In the genomic region with DNA sequence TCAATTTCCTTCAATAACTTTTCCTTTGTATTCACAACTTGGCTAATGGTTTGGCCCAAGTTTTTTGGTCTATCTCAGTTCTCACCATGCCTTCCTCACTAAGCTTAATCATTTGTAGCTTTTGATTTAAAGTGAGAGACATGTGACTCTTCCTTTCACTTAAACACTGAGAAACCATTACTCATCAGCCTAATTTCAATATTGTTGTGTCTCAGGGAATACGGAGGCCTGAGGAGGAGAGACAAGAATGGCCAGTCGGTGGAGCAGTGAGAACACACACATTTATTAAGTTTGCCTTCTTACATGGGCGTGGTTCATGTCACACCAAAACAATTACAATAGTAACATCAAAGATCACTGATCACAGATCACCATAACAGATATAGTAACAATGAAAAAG, we compare ENCODE assay signal across 12 cellular contexts. TPM values are rescaled to one million over a fixed set of nuclear protein-coding genes. Genes with fewer than 3 reads are reported as not detected.
A peak's percentile ranks its signal among the peaks of the same experiment; 100 is the strongest.
DNase-seq lines count a peak whose midpoint lies in the region; ATAC-seq and TF ChIP-seq lines count a peak whose summit lies in the region.
"Had no signal": no experiment of that assay in that cellular context is flagged by ENCODE, and none has a peak within 500 bp of the region (broad histone marks: within the 10 kb centered on the region; RNA-seq: fewer than 3 reads in every experiment).

No MANE protein-coding gene starts in this region.

- no peaks in the 10 kb centered on the region; the same call in 1 of the 2 replicates for H3K79me2 ChIP-seq in Loucy (ENCODE audit: insufficient read depth, low read length)

- H3K27ac ChIP-seq in CD4-positive, CD25-positive, alpha-beta regulatory T cell (ENCODE audit: insufficient read depth, low read length, poor library complexity, severe bottlenecking) = no peak overlapping the region
- H3K27ac ChIP-seq: BLaER1, colonic mucosa had no signal

- H3K9ac ChIP-seq in Loucy (ENCODE audit: low read depth, low read length, poor library complexity, severe bottlenecking) = no peak overlapping the region
- H3K9ac ChIP-seq: BLaER1 had no signal

- no peaks in the 10 kb centered on the region for H3K36me3 ChIP-seq in CD4-positive, CD25-positive, alpha-beta regulatory T cell (ENCODE audit: control insufficient read depth, insufficient read depth, low read length)
- no peaks in the 10 kb centered on the region for H3K36me3 ChIP-seq in Loucy (ENCODE audit: insufficient read depth, low read length)
- H3K36me3 ChIP-seq: BLaER1, colonic mucosa had no signal

- H3K4me2 ChIP-seq in Loucy (ENCODE audit: low read depth, low read length, poor library complexity, severe bottlenecking) = no peak overlapping the region
- H3K4me2 ChIP-seq: BLaER1, GM23338 had no signal

- no peak overlapping the region for H2AFZ ChIP-seq in Loucy (ENCODE audit: low read length)
- H2AFZ ChIP-seq: GM23338 had no signal

- no peaks in the 10 kb centered on the region for H3F3A ChIP-seq in Loucy (ENCODE audit: low read depth)

- H3K27me3 Mint-ChIP-seq in CD4-positive, CD25-positive, alpha-beta regulatory T cell = no peaks in the 10 kb centered on the region

- no peaks in the 10 kb centered on the region for H3K27me3 ChIP-seq in CD4-positive, CD25-positive, alpha-beta regulatory T cell (ENCODE audit: control insufficient read depth, insufficient read depth, low read length)
- no peaks in the 10 kb centered on the region for H3K27me3 ChIP-seq in Loucy (ENCODE audit: insufficient read depth, low read length, poor library complexity, severe bottlenecking)
- H3K27me3 ChIP-seq: BLaER1, colonic mucosa had no signal

- no peaks in the 10 kb centered on the region for H4K20me1 ChIP-seq in Loucy (ENCODE audit: insufficient read depth, low read length, poor library complexity, severe bottlenecking)
- H4K20me1 ChIP-seq: BLaER1 had no signal

- peak overlapping the region; percentile 49 to 86 (median 78) for H3K4me3 Mint-ChIP-seq in CD4-positive, CD25-positive, alpha-beta regulatory T cell
- H3K4me3 Mint-ChIP-seq: GM23338 had no signal

- peaks cover 54% of the 10 kb centered on the region for H3K4me1 ChIP-seq in CD4-positive, CD25-positive, alpha-beta regulatory T cell (ENCODE audit: control insufficient read depth, insufficient read depth, low read length, poor library complexity, severe bottlenecking)
- H3K4me1 ChIP-seq in Loucy (ENCODE audit: insufficient read depth, low read length, poor library complexity, severe bottlenecking) = peaks cover 4% of the 10 kb centered on the region
- H3K4me1 ChIP-seq: BLaER1, colonic mucosa had no signal

- 0 out of 2 replicates have a peak, but pooled peaks have one; percentile 11 for TF ChIP-seq CTCF in Loucy (conservative IDR thresholded peaks at IDR 0.05; ENCODE audit: low read length)
- TF ChIP-seq CTCF in choroid plexus epithelial cell (conservative IDR thresholded peaks at IDR 0.05; ENCODE audit: low read depth, low read length) = peak; percentile 35
- TF ChIP-seq CTCF in GM20000 (IDR thresholded peaks at IDR 0.05; ENCODE audit: extremely low read depth, missing control alignments) = no peak

- ATAC-seq in CD4-positive, CD25-positive, alpha-beta regulatory T cell (ENCODE audit: low read depth in 2 of 2) = peak; percentile 42 to 47
- ATAC-seq in GM21390 (IDR thresholded peaks at IDR 0.05; ENCODE audit: unreplicated experiment) = peak; percentile 79
- no peak for ATAC-seq in HG02970 (IDR thresholded peaks at IDR 0.05; ENCODE audit: low FRiP score, unreplicated experiment)
- ATAC-seq: GM23338 had no signal

- no peaks in the 10 kb centered on the region for H3K9me2 ChIP-seq in Loucy (replicated peaks; ENCODE audit: low read depth, low read length)

- H3K9me3 Mint-ChIP-seq in CD4-positive, CD25-positive, alpha-beta regulatory T cell = peaks cover 0 to 5% (median 0%) of the 10 kb centered on the region in 7 donors

- H3K27ac Mint-ChIP-seq in CD4-positive, CD25-positive, alpha-beta regulatory T cell = peak overlapping the region; percentile 27 to 58 (median 32)
- H3K27ac Mint-ChIP-seq: GM23338 had no signal

- H3K9me3 ChIP-seq in CD4-positive, CD25-positive, alpha-beta regulatory T cell (ENCODE audit: control insufficient read depth in 2 of 2, low read length in 2 of 2) = peaks cover 0 to 5% of the 10 kb centered on the region in 2 experiments
- H3K9me3 ChIP-seq in Loucy (ENCODE audit: insufficient read depth, low read depth, low read length) = peaks cover 20% of the 10 kb centered on the region; the same call in 1 of the 2 replicates
- H3K9me3 ChIP-seq: colonic mucosa had no signal

- peaks cover 5% of the 10 kb centered on the region for H3K36me3 Mint-ChIP-seq in CD4-positive, CD25-positive, alpha-beta regulatory T cell

- peaks cover 47 to 61% (median 56%) of the 10 kb centered on the region in 4 donors for H3K4me1 Mint-ChIP-seq in CD4-positive, CD25-positive, alpha-beta regulatory T cell

- H3K4me3 ChIP-seq in CD4-positive, CD25-positive, alpha-beta regulatory T cell (ENCODE audit: low read depth, low read length) = peak overlapping the region; percentile 73
- H3K4me3 ChIP-seq in Loucy (ENCODE audit: low read length, poor library complexity, severe bottlenecking) (no peak overlapping the region), choroid plexus epithelial cell (ENCODE audit: low read depth, low read length) (no peak overlapping the region)
- H3K4me3 ChIP-seq: BLaER1, colonic mucosa, GM23338 had no signal

- DNase-seq in CD4-positive, CD25-positive, alpha-beta regulatory T cell = peak in 2 of 3 donors; percentile 26 to 45
- DNase-seq in choroid plexus epithelial cell (ENCODE audit: low read depth) (peak; percentile 66), NCI-H774 (lab: John Stamatoyannopoulos, UW) (no peak), DMS79 treated with DMSO at 0.1 percent for 48 hours (lab: John Stamatoyannopoulos, UW) (no peak), GM20000 (ENCODE audit: low spot score) (no peak)
- DNase-seq: colonic mucosa, NCI-H187 had no signal

RNA-seq across cellular contexts. Expression of a gene that starts 56.7 kb away (rescaled TPM):
- 21.2 TPM for total RNA-seq in CD4-positive, CD25-positive, alpha-beta regulatory T cell
- polyA plus RNA-seq in CD4-positive, CD25-positive, alpha-beta regulatory T cell = 10 to 100 TPM; 38.8 to 52.7 (median 43.9) TPM

Comparison
In these comparisons a context has a peak if more than half of its experiments do, and no peak if none do; other contexts are left out.
1. DNase-seq: peak in CD4-positive, CD25-positive, alpha-beta regulatory T cell (2 of 3) and choroid plexus epithelial cell (single experiment); none in NCI-H774 (single experiment), DMS79 treated with DMSO at 0.1 percent for 48 hours (single experiment) and GM20000 (single experiment).